20 cellular contexts compared by ENCODE assay signal in the genomic region with DNA sequence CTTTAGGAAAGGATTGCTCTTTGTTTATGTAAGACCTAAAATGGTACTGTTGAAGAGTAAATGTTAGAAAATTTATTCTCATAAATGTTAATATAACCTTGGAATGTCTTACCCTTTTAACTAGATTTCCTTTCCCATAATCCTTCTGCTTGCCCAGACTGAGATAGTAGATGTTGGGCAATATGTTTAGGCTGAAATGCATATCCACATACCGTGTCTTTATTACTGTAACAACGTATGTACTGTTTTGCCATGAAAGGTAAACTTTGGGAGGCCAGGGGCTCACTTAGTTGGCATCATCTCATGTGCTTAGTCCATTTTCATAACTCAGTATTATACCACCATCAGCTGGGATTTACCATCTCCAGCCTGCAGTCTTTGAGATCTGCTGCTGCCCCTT. TPM values are rescaled to one million over a fixed set of nuclear protein-coding genes. Genes with fewer than 3 reads are reported as not detected.
DNase-seq lines count a peak whose midpoint lies in the region; ATAC-seq, FAIRE-seq and TF ChIP-seq lines count a peak whose summit lies in the region.
"Had no signal": no experiment of that assay in that cellular context is flagged by ENCODE, and none has a peak within 500 bp of the region (broad histone marks: within the 10 kb centered on the region; RNA-seq: fewer than 3 reads in every experiment).

No MANE protein-coding gene starts in this region.

- dilution Hi-C loops in mammary epithelial cell (cut with HindIII; ENCODE audit: low sequenced_read_pairs) = no loop called here

- H2AFZ ChIP-seq in smooth muscle cell (ENCODE audit: low read depth) (no peak overlapping the region), mammary epithelial cell (ENCODE audit: low read depth, low read length) (no peak overlapping the region)
- H2AFZ ChIP-seq: GM23248 had no signal

- H3K79me2 ChIP-seq in smooth muscle cell (ENCODE audit: low read depth) (no peaks in the 10 kb centered on the region), mammary epithelial cell (ENCODE audit: insufficient read depth, low read length) (no peaks in the 10 kb centered on the region)

- no peak for TF ChIP-seq CTCF in fibroblast of villous mesenchyme (IDR thresholded peaks at IDR 0.05; ENCODE audit: insufficient read depth, low read depth, low read length)
- no peak for TF ChIP-seq CTCF in smooth muscle cell (IDR thresholded peaks at IDR 0.05; ENCODE audit: borderline replicate concordance, insufficient read depth, poor library complexity, severe bottlenecking)
- TF ChIP-seq CTCF in mammary epithelial cell (conservative IDR thresholded peaks at IDR 0.05 in 1 of 2, IDR thresholded peaks at IDR 0.05 in 1 of 2; ENCODE audit: extremely low read depth in 1 of 2, insufficient read depth in 1 of 2, low read depth in 1 of 2, low read length in 2 of 2) = no peak
- no peak for TF ChIP-seq CTCF in body of pancreas (IDR thresholded peaks at IDR 0.05)

- DNase-seq in GM12891 (ENCODE audit: insufficient read length, low spot score) (no peak), adipocyte (ENCODE audit: low read depth) (peak; percentile 43), fibroblast of villous mesenchyme (ENCODE audit: low read depth) (peak; percentile 94), smooth muscle cell (lab: John Stamatoyannopoulos, UW; ENCODE audit: unreplicated experiment) (no peak), mammary epithelial cell (no peak), body of pancreas (no peak), amniotic stem cell (lab: John Stamatoyannopoulos, UW) (no peak)
- DNase-seq: CD4-positive, CD25-positive, alpha-beta regulatory T cell; GM23248; HFFc6; MM.1S; NCI-H1694; NCI-H2029 treated with DMSO at 0.1 percent for 48 hours; NCI-H526 treated with DMSO at 0.1 percent for 48 hours; SHP77 treated with DMSO at 0.1 percent for 48 hours had no signal

- H3K9ac ChIP-seq in adipocyte (ENCODE audit: low read length) (no peak overlapping the region), smooth muscle cell (ENCODE audit: low read depth) (no peak overlapping the region), mammary epithelial cell (ENCODE audit: insufficient read depth, low read length) (no peak overlapping the region)
- H3K9ac ChIP-seq: BLaER1, GM23248, KMS-11 had no signal

- WGBS in smooth muscle cell (ENCODE audit: low lambda C conversion rate) = 27% methylated on average over 2 of the region's 2 CpGs
- 95% methylated on average over 2 of the region's 2 CpGs for WGBS in mammary epithelial cell (ENCODE audit: low coverage, missing lambda C conversion rate)
- 90 to 92% methylated on average over 2 of the region's 2 CpGs for WGBS in body of pancreas, 2 donors

- H4K20me1 ChIP-seq in smooth muscle cell (ENCODE audit: low read depth) (no peaks in the 10 kb centered on the region), mammary epithelial cell (ENCODE audit: insufficient read depth, low read length) (no peaks in the 10 kb centered on the region)
- H4K20me1 ChIP-seq: BLaER1 had no signal

- TF ChIP-seq POLR2A in GM12891 (IDR thresholded peaks at IDR 0.05; ENCODE audit: low read depth, low read length) = no peak
- TF ChIP-seq POLR2A in body of pancreas (IDR thresholded peaks at IDR 0.05) = no peak

- peaks cover 26% of the 10 kb centered on the region for H3F3A ChIP-seq in smooth muscle cell (ENCODE audit: low read depth)

- H3K4me1 ChIP-seq in adipocyte (ENCODE audit: control insufficient read depth, insufficient read depth, low read length) (peaks cover 58% of the 10 kb centered on the region), smooth muscle cell (ENCODE audit: low read depth) (peaks cover 46% of the 10 kb centered on the region), mammary epithelial cell (ENCODE audit: insufficient read depth, low read length) (no peaks in the 10 kb centered on the region), body of pancreas (peaks cover 13% of the 10 kb centered on the region)

- peak overlapping the region; percentile 87 for H3K27ac ChIP-seq in smooth muscle cell (ENCODE audit: low read depth)
- H3K27ac ChIP-seq in mammary epithelial cell (ENCODE audit: insufficient read depth, low read depth, low read length) = no peak overlapping the region
- H3K27ac ChIP-seq in body of pancreas = no peak overlapping the region
- H3K27ac ChIP-seq: BLaER1, GM23248, KMS-11 had no signal

- in situ Hi-C loops in mammary epithelial cell (cut with MboI; ENCODE audit: low sequenced_read_pairs in 2 of 2) = no loop called here

- FAIRE-seq in GM12891 (lab: Jason Lieb, UNC) = peak; percentile 38
- FAIRE-seq: HTR-8/SVneo had no signal

- peaks cover 12% of the 10 kb centered on the region for H3K36me3 ChIP-seq in adipocyte (ENCODE audit: control insufficient read depth, insufficient read depth, low read length, severe bottlenecking)
- no peaks in the 10 kb centered on the region for H3K36me3 ChIP-seq in smooth muscle cell (ENCODE audit: low read depth)
- peaks cover 4% of the 10 kb centered on the region for H3K36me3 ChIP-seq in mammary epithelial cell (ENCODE audit: insufficient read depth, low read length)
- peaks cover 0 to 10% of the 10 kb centered on the region in 2 donors for H3K36me3 ChIP-seq in body of pancreas (replicated peaks in 1 of 2; ENCODE audit: insufficient read depth in 1 of 2, low read depth in 2 of 2)

- no TSS peak for BruUV-seq in mammary epithelial cell (replicated peaks; lab: Mats Ljungman, UMichigan)

- ATAC-seq in body of pancreas = no peak
- ATAC-seq: Panc1 had no signal

- CTCF ChIA-PET in mammary epithelial cell (lab: Charles Lee; ENCODE audit: low non-redundant PET) = no interaction called here

- intact Hi-C loops in mammary epithelial cell (cut with micrococcal nuclease) = no loop called here
- intact Hi-C loops in body of pancreas (cut with DNase I) = no loop called here

- H3K4me3 ChIP-seq in adipocyte (ENCODE audit: low read length) (no peak overlapping the region), fibroblast of villous mesenchyme (ENCODE audit: low read depth, low read length) (no peak overlapping the region), smooth muscle cell (no peak overlapping the region), mammary epithelial cell (replicated peaks in 1 of 3; ENCODE audit: insufficient read depth in 1 of 3, low read depth in 2 of 3, low read length in 3 of 3) (no peak overlapping the region), body of pancreas (no peak overlapping the region)
- H3K4me3 ChIP-seq: BLaER1, GM23248, HAP-1 had no signal

- no peaks in the 10 kb centered on the region for H3K27me3 ChIP-seq in adipocyte (replicated peaks; ENCODE audit: control insufficient read depth, insufficient read depth, low read length)
- H3K27me3 ChIP-seq in smooth muscle cell (ENCODE audit: low read depth) = no peaks in the 10 kb centered on the region
- H3K27me3 ChIP-seq in mammary epithelial cell (ENCODE audit: insufficient read depth, low read length) = no peaks in the 10 kb centered on the region
- H3K27me3 ChIP-seq in body of pancreas = no peaks in the 10 kb centered on the region
- H3K27me3 ChIP-seq: BLaER1 had no signal

- no peaks in the 10 kb centered on the region for H3K9me3 ChIP-seq in adipocyte (ENCODE audit: control insufficient read depth, low read length)
- H3K9me3 ChIP-seq in smooth muscle cell (replicated peaks; ENCODE audit: low read depth) = no peaks in the 10 kb centered on the region
- H3K9me3 ChIP-seq in mammary epithelial cell (replicated peaks; ENCODE audit: insufficient read depth, low read length) = no peaks in the 10 kb centered on the region
- H3K9me3 ChIP-seq in body of pancreas = no peaks in the 10 kb centered on the region
- H3K9me3 ChIP-seq: BLaER1, HAP-1 had no signal

- H3K4me2 ChIP-seq in smooth muscle cell (peak overlapping the region; percentile 51), mammary epithelial cell (ENCODE audit: insufficient read depth, low read depth, low read length) (no peak overlapping the region)
- H3K4me2 ChIP-seq: BLaER1, KMS-11 had no signal

TF ChIP-seq in GM12891, 5 proteins besides CTCF, POLR2A, EP300 and RAD21:
- no peak for TF ChIP-seq TAF1 (IDR thresholded peaks at IDR 0.05; ENCODE audit: low read depth, low read length)
- TF ChIP-seq POU2F2 (IDR thresholded peaks at IDR 0.05; ENCODE audit: low read depth, low read length) = no peak
- TF ChIP-seq POLR2AphosphoS5 (IDR thresholded peaks at IDR 0.05; ENCODE audit: low read depth, low read length) = no peak
- no peak for TF ChIP-seq SPI1 (IDR thresholded peaks at IDR 0.05; ENCODE audit: low read depth, low read length)
- no peak for TF ChIP-seq PAX5 (IDR thresholded peaks at IDR 0.05; ENCODE audit: insufficient read depth, low read length, severe bottlenecking)

RNA-seq across cellular contexts. Expression of a gene that starts 17.9 kb away (rescaled TPM):
- polyA plus RNA-seq in GM12891 (2012; ENCODE audit: low read depth, missing spikeins) = 0.47 TPM
- total RNA-seq in fibroblast of villous mesenchyme (15.5 and 25.0 TPM in 2 replicates), smooth muscle cell (56.6 and 60.3 TPM in 2 replicates), mammary epithelial cell (1 to 10 TPM in 1 of 2 donors, under 1 TPM in 1; 0.47 to 2.5 TPM), body of pancreas (10 to 100 TPM in 1 of 2 donors, 1 to 10 TPM in 1; 9.1 to 24.1 TPM)
- polyA plus RNA-seq in smooth muscle cell (13.8 and 15.3 TPM in 2 replicates), mammary epithelial cell (0.23 TPM)
- 0.57 TPM for polyA minus RNA-seq in mammary epithelial cell

Comparison
In these comparisons a context has a peak if more than half of its experiments do, and no peak if none do; other contexts are left out.
1. DNase-seq: peak in adipocyte (single experiment) and fibroblast of villous mesenchyme (single experiment); none in GM12891 (single experiment), smooth muscle cell (single experiment), mammary epithelial cell (single experiment), body of pancreas (0 of 4) and amniotic stem cell (single experiment).